Comparison of ENCODE assay signal across 16 cellular contexts in the genomic region with DNA sequence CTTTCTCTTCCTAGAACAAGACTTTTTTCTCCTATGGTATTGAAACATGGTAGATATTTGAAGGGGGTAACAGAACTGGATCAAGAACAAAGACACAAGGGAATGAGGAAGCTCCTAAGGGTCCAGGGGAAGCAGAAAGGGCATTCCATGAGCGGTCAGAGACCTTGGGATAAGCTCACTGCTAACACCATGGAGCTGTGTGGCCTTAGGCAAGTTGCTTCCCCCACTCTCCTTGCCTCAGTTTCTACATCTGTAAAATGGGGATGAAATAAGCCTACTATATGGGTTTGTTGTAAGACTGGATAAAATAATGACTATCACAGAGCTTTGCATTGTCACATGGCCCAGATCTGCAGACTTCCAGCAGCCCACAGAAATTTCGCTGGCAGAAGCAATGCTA.
A peak's percentile ranks its signal among the peaks of the same experiment; 100 is the strongest.
DNase-seq lines count a peak whose midpoint lies in the region; ATAC-seq, FAIRE-seq and TF ChIP-seq lines count a peak whose summit lies in the region.
"Had no signal": no experiment of that assay in that cellular context is flagged by ENCODE, and none has a peak within 500 bp of the region (broad histone marks: within the 10 kb centered on the region; RNA-seq: fewer than 3 reads in every experiment).

No MANE protein-coding gene starts in this region.

- DNase-seq in A549 (ENCODE audit: low read depth in 1 of 2, low spot score in 1 of 2) = no peak
- no peak for DNase-seq in HCT116 (ENCODE audit: low read depth, low spot score)
- DNase-seq in astrocyte of the hippocampus (ENCODE audit: low read depth, low spot score) = peak; percentile 28
- no peak for DNase-seq in uterus
- DNase-seq in colonic mucosa = no peak
- DNase-seq: CD4-positive, alpha-beta T cell; DMS153; DMS79 treated with DMSO at 0.1 percent for 48 hours had no signal

- TF ChIP-seq CTCF in A549 (IDR thresholded peaks at IDR 0.05) (no peak), HCT116 (IDR thresholded peaks at IDR 0.05 in 2 of 3, conservative IDR thresholded peaks at IDR 0.05 in 1 of 3; ENCODE audit: borderline replicate concordance in 1 of 3, insufficient read depth in 1 of 3, low read depth in 2 of 3, low read length in 2 of 3) (no peak), uterus (IDR thresholded peaks at IDR 0.05) (no peak), colonic mucosa (IDR thresholded peaks at IDR 0.05) (no peak)

- H3K4me1 ChIP-seq in A549 (peaks cover 14% of the 10 kb centered on the region), HCT116 (ENCODE audit: control insufficient read depth in 1 of 2, insufficient read depth in 2 of 2, low read length in 2 of 2) (peaks cover 0 to 11% of the 10 kb centered on the region in 2 experiments; a peak in 2 of 4 replicates), mesodermal cell (ENCODE audit: control insufficient read depth, insufficient read depth, low read length, poor library complexity, severe bottlenecking) (no peaks in the 10 kb centered on the region), uterus (no peaks in the 10 kb centered on the region), colonic mucosa (no peaks in the 10 kb centered on the region)
- H3K4me1 ChIP-seq: HAP-1 had no signal

- H3K79me2 ChIP-seq in HCT116 (ENCODE audit: insufficient read depth, low read length) = no peaks in the 10 kb centered on the region

- no peak overlapping the region for H3K4me3 ChIP-seq in A549
- no peak overlapping the region for H3K4me3 ChIP-seq in HCT116 (replicated peaks in 1 of 2; ENCODE audit: low read depth in 1 of 2, low read length in 2 of 2)
- H3K4me3 ChIP-seq in mesodermal cell (ENCODE audit: extremely low read depth, insufficient read depth, low read length, poor library complexity, severe bottlenecking) = no peak overlapping the region
- no peak overlapping the region for H3K4me3 ChIP-seq in uterus
- no peak overlapping the region for H3K4me3 ChIP-seq in colonic mucosa
- H3K4me3 ChIP-seq: HAP-1 had no signal

- no peak for TF ChIP-seq RAD21 in A549 (conservative IDR thresholded peaks at IDR 0.05 in 1 of 2, IDR thresholded peaks at IDR 0.05 in 1 of 2)
- no peak for TF ChIP-seq RAD21 in HCT116 (IDR thresholded peaks at IDR 0.05; ENCODE audit: low read depth)

- no TSS peak for BruUV-seq in HCT116 (replicated peaks; lab: Mats Ljungman, UMichigan)

- 45% methylated on average over 2 of the region's 2 CpGs for WGBS in A549 (ENCODE audit: missing lambda C conversion rate)
- WGBS in mesodermal cell (ENCODE audit: insufficient coverage in 2 of 2), 2 experiments = 100% methylated on average over 1 of the region's 2 CpGs

- no peaks in the 10 kb centered on the region for H4K20me1 ChIP-seq in HCT116 (ENCODE audit: insufficient read depth)

- RAD21 ChIA-PET in HCT116 (lab: Charles Lee; ENCODE audit: low non-redundant PET in 1 of 2, low total read pairs in 2 of 2, uncharacterized antibody in 2 of 2, unreplicated experiment in 2 of 2) = no interaction called here

- peak overlapping the region; percentile 35 for H3K4me2 ChIP-seq in A549
- H3K4me2 ChIP-seq in HCT116 (ENCODE audit: low read length) = peak overlapping the region; percentile 34

- TF ChIP-seq EP300 in A549 (IDR thresholded peaks at IDR 0.05) = no peak

- FAIRE-seq in A549 (lab: Jason Lieb, UNC) = no peak
- FAIRE-seq: D721Med, G401.6, GM12891, H1 had no signal

- H3K27ac ChIP-seq in A549 = peak overlapping the region in 1 of 2 experiments; percentile 69; a peak in 2 of 6 replicates
- no peak overlapping the region for H3K27ac ChIP-seq in HCT116 (ENCODE audit: low read depth, low read length)
- peak overlapping the region; percentile 47 for H3K27ac ChIP-seq in mesodermal cell (ENCODE audit: low read depth, low read length, severe bottlenecking)
- H3K27ac ChIP-seq in uterus = no peak overlapping the region
- no peak overlapping the region for H3K27ac ChIP-seq in colonic mucosa

- no peak overlapping the region for H3K9ac ChIP-seq in HCT116 (ENCODE audit: low read length)
- H3K9ac ChIP-seq in colonic mucosa (ENCODE audit: low read depth in 2 of 2, low read length in 2 of 2) = no peak overlapping the region

- intact Hi-C loops in HCT116 (cut with micrococcal nuclease) = no loop called here
- intact Hi-C loops in uterus (cut with DNase I; ENCODE audit: low total_unique reads) = no loop called here
- intact Hi-C loops in colonic mucosa (cut with DNase I) = no loop called here

- TF ChIP-seq POLR2A in A549 (IDR thresholded peaks at IDR 0.05; ENCODE audit: low read length) = no peak
- TF ChIP-seq POLR2A in HCT116 (IDR thresholded peaks at IDR 0.05; ENCODE audit: borderline replicate concordance, extremely low read depth, insufficient read depth, insufficient read length) = no peak
- no peak for TF ChIP-seq POLR2A in uterus (IDR thresholded peaks at IDR 0.05)

- ATAC-seq in A549 (peak in 1 of 2 experiments; percentile 44; a peak in 3 of 6 replicates), HCT116 (no peak), GM21367 (IDR thresholded peaks at IDR 0.05; ENCODE audit: unreplicated experiment) (no peak), GM19328 (IDR thresholded peaks at IDR 0.05; ENCODE audit: unreplicated experiment) (no peak)

- CTCF ChIA-PET in A549 (lab: Yijun Ruan, JAX) (no interaction called here), HCT116 (lab: Charles Lee) (no interaction called here)

- no peak overlapping the region for H2AFZ ChIP-seq in HCT116 (ENCODE audit: low read depth, low read length, poor library complexity, severe bottlenecking)

- no peaks in the 10 kb centered on the region for H3K9me3 ChIP-seq in A549
- H3K9me3 ChIP-seq in HCT116 (ENCODE audit: control insufficient read depth in 1 of 2, insufficient read depth in 1 of 2, low read depth in 1 of 2, low read length in 2 of 2) = no peaks in the 10 kb centered on the region
- no peaks in the 10 kb centered on the region for H3K9me3 ChIP-seq in mesodermal cell (ENCODE audit: control insufficient read depth, low read length)
- H3K9me3 ChIP-seq in uterus = no peaks in the 10 kb centered on the region
- no peaks in the 10 kb centered on the region for H3K9me3 ChIP-seq in colonic mucosa
- H3K9me3 ChIP-seq: HAP-1 had no signal

- H3K36me3 ChIP-seq in HCT116 (ENCODE audit: control insufficient read depth in 1 of 2, insufficient read depth in 2 of 2, low read length in 2 of 2) = no peaks in the 10 kb centered on the region
- H3K36me3 ChIP-seq in mesodermal cell (ENCODE audit: control insufficient read depth, insufficient read depth, low read length) = no peaks in the 10 kb centered on the region
- H3K36me3 ChIP-seq in uterus = no peaks in the 10 kb centered on the region
- H3K36me3 ChIP-seq in colonic mucosa = no peaks in the 10 kb centered on the region
- H3K36me3 ChIP-seq: HAP-1 had no signal

- POLR2A ChIA-PET in A549 (lab: Yijun Ruan, JAX) = no interaction called here
- POLR2A ChIA-PET in HCT116 (lab: Charles Lee) = no interaction called here

- H3K27me3 ChIP-seq in HCT116 (ENCODE audit: insufficient read depth, low read length) (no peaks in the 10 kb centered on the region), uterus (no peaks in the 10 kb centered on the region), colonic mucosa (no peaks in the 10 kb centered on the region)

- no peaks in the 10 kb centered on the region for H3K9me2 ChIP-seq in HCT116 (ENCODE audit: insufficient read depth)

TF ChIP-seq in A549, 52 proteins besides CTCF, POLR2A, EP300 and RAD21 (continues in another document):
- TF ChIP-seq FOSL2 (IDR thresholded peaks at IDR 0.05) (no peak), FOSL2 (CRISPR knock-in tag; IDR thresholded peaks at IDR 0.05) (no peak), USF2 (IDR thresholded peaks at IDR 0.05) (no peak), RCOR1 (IDR thresholded peaks at IDR 0.05; ENCODE audit: low read depth, low read length) (no peak), TP53 (CRISPR knock-in tag; IDR thresholded peaks at IDR 0.05) (no peak), TFCP2L1 (CRISPR knock-in tag; IDR thresholded peaks at IDR 0.05) (no peak)
- TF ChIP-seq, protein P1, sequence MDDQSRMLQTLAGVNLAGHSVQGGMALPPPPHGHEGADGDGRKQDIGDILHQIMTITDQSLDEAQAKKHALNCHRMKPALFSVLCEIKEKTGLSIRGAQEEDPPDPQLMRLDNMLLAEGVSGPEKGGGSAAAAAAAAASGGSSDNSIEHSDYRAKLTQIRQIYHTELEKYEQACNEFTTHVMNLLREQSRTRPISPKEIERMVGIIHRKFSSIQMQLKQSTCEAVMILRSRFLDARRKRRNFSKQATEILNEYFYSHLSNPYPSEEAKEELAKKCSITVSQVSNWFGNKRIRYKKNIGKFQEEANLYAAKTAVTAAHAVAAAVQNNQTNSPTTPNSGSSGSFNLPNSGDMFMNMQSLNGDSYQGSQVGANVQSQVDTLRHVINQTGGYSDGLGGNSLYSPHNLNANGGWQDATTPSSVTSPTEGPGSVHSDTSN (IDR thresholded peaks at IDR 0.05) = no peak

TF ChIP-seq in HCT116, 20 proteins besides CTCF, POLR2A, EP300 and RAD21 (continues in another document):
- TF ChIP-seq EZH2 (IDR thresholded peaks at IDR 0.05) = no peak
- TF ChIP-seq, protein P2, sequence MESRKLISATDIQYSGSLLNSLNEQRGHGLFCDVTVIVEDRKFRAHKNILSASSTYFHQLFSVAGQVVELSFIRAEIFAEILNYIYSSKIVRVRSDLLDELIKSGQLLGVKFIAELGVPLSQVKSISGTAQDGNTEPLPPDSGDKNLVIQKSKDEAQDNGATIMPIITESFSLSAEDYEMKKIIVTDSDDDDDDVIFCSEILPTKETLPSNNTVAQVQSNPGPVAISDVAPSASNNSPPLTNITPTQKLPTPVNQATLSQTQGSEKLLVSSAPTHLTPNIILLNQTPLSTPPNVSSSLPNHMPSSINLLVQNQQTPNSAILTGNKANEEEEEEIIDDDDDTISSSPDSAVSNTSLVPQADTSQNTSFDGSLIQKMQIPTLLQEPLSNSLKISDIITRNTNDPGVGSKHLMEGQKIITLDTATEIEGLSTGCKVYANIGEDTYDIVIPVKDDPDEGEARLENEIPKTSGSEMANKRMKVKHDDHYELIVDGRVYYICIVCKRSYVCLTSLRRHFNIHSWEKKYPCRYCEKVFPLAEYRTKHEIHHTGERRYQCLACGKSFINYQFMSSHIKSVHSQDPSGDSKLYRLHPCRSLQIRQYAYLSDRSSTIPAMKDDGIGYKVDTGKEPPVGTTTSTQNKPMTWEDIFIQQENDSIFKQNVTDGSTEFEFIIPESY (IDR thresholded peaks at IDR 0.05; ENCODE audit: extremely low read depth, insufficient replicate concordance, low read length) = no peak
